In genomic region chr1:205948000-205948399, GRCh38 we compare ENCODE assay signal across 30 cellular contexts.
DNase-seq lines count a peak whose midpoint lies in the region; ATAC-seq and TF ChIP-seq lines count a peak whose summit lies in the region.
"Had no signal": no experiment of that assay in that cellular context is flagged by ENCODE, and none has a peak within 500 bp of the region (broad histone marks: within the 10 kb centered on the region; RNA-seq: fewer than 3 reads in every experiment).

No MANE protein-coding gene starts in this region.

- no peaks in the 10 kb centered on the region for H3K36me3 Mint-ChIP-seq in dendritic cell treated with granulocyte-macrophage colony-stimulating factor and Interleukin-4, amounts not matched to agents 40 ng/mL and 50 ng/mL, for 4 days (ENCODE audit: low read depth)
- H3K36me3 Mint-ChIP-seq: CD4-positive, alpha-beta memory T cell; immature natural killer cell had no signal

- peaks cover 30% of the 10 kb centered on the region for H3K27me3 Mint-ChIP-seq in dendritic cell treated with granulocyte-macrophage colony-stimulating factor and Interleukin-4, amounts not matched to agents 40 ng/mL and 50 ng/mL, for 4 days

- intact Hi-C loops in dendritic cell treated with granulocyte-macrophage colony-stimulating factor and Interleukin-4, amounts not matched to agents 40 ng/mL and 50 ng/mL, for 4 days (cut with micrococcal nuclease): no loop called here

- H3K4me3 ChIP-seq in OCI-LY3 (ENCODE audit: low read length): no peak overlapping the region
- H3K4me3 ChIP-seq: colonic mucosa, gastroesophageal sphincter, HAP-1, smooth muscle cell, thoracic aorta had no signal

- no peak overlapping the region for H3K4me3 Mint-ChIP-seq in dendritic cell treated with granulocyte-macrophage colony-stimulating factor and Interleukin-4, amounts not matched to agents 40 ng/mL and 50 ng/mL, for 4 days
- H3K4me3 Mint-ChIP-seq: activated naive CD8-positive, alpha-beta T cell treated with anti-CD3 and anti-CD28 coated beads, Interleukin-2, amount 50 U/mL, for 24 hours; CD4-positive, alpha-beta memory T cell; immature natural killer cell; neural crest cell; stimulated activated naive CD8-positive, alpha-beta T cell treated with anti-CD3 and anti-CD28 coated beads, Interleukin-15, Interleukin-2, amounts not matched to agents 100 ng/mL and 50 ng/mL, for 24 hours had no signal

- H4K20me1 ChIP-seq in OCI-LY3 (ENCODE audit: insufficient read depth, low read length): no peaks in the 10 kb centered on the region

- peaks cover 41% of the 10 kb centered on the region for H3K27me3 ChIP-seq in OCI-LY3 (ENCODE audit: low read depth, low read length)
- H3K27me3 ChIP-seq: colonic mucosa had no signal

- H2AFZ ChIP-seq in OCI-LY3 (ENCODE audit: low read depth, low read length): no peak overlapping the region

- H3K27ac ChIP-seq in OCI-LY3 (ENCODE audit: low read length): no peak overlapping the region
- H3K27ac ChIP-seq: colonic mucosa, gastroesophageal sphincter, thoracic aorta had no signal

- no peaks in the 10 kb centered on the region for H3K36me3 ChIP-seq in OCI-LY3 (replicated peaks; ENCODE audit: low read depth, low read length)
- H3K36me3 ChIP-seq: colonic mucosa, gastroesophageal sphincter, HAP-1, thoracic aorta had no signal

- H3K27ac Mint-ChIP-seq in dendritic cell treated with granulocyte-macrophage colony-stimulating factor and Interleukin-4, amounts not matched to agents 40 ng/mL and 50 ng/mL, for 4 days: peak overlapping the region; percentile 54
- H3K27ac Mint-ChIP-seq: activated naive CD8-positive, alpha-beta T cell treated with anti-CD3 and anti-CD28 coated beads, Interleukin-2, amount 50 U/mL, for 24 hours; CD4-positive, alpha-beta memory T cell; immature natural killer cell; stimulated activated naive CD8-positive, alpha-beta T cell treated with anti-CD3 and anti-CD28 coated beads, Interleukin-15, Interleukin-2, amounts not matched to agents 100 ng/mL and 50 ng/mL, for 24 hours had no signal

- H3K9ac ChIP-seq in OCI-LY3 (ENCODE audit: low read length): no peak overlapping the region
- H3K9ac ChIP-seq: SK-N-SH had no signal

- H3K4me1 Mint-ChIP-seq in dendritic cell treated with granulocyte-macrophage colony-stimulating factor and Interleukin-4, amounts not matched to agents 40 ng/mL and 50 ng/mL, for 4 days (ENCODE audit: low read depth): peaks cover 60% of the 10 kb centered on the region
- H3K4me1 Mint-ChIP-seq: activated naive CD8-positive, alpha-beta T cell treated with anti-CD3 and anti-CD28 coated beads, Interleukin-2, amount 50 U/mL, for 24 hours; CD4-positive, alpha-beta memory T cell; immature natural killer cell had no signal

- DNase-seq in SIG-M5 treated with dmso at 0.1 percent for 504 hours (lab: John Stamatoyannopoulos, UW; ENCODE audit: unreplicated experiment) (peak; percentile 30), SIG-M5 (lab: John Stamatoyannopoulos, UW) (no peak), COLO668 (lab: John Stamatoyannopoulos, UW; ENCODE audit: unreplicated experiment) (no peak), C1 segment of cervical spinal cord (lab: John Stamatoyannopoulos, UW) (no peak)
- DNase-seq in stimulated activated CD4-positive, alpha-beta T cell treated with anti-CD3 and anti-CD28 coated beads, Interleukin-15, amount 100 ng/mL, for 24 hours: no peak
- DNase-seq: activated CD4-positive, alpha-beta T cell treated with anti-CD3 and anti-CD28 coated beads, Interleukin-2, amount 50 U/mL, for 48 hours; activated CD4-positive, CD25-positive, alpha-beta regulatory T cell treated with anti-CD3 and anti-CD28 coated beads, Interleukin-2, amount 50 U/mL, for 72 hours; activated naive CD4-positive, alpha-beta T cell; activated naive CD8-positive, alpha-beta T cell treated with anti-CD3 and anti-CD28 coated beads, Interleukin-2, amount 50 U/mL, for 24 hours; CD4-positive, alpha-beta memory T cell; colonic mucosa; effector CD8-positive, alpha-beta T cell; immature natural killer cell; left colon; mesenchymal stem cell; NCI-H1417; NCI-H2029 treated with DMSO at 0.1 percent for 48 hours; NCI-H524 treated with DMSO at 0.1 percent for 48 hours; SK-N-SH; stimulated activated CD4-positive, alpha-beta T cell treated with anti-CD3 and anti-CD28 coated beads, Interleukin-1b, Interleukin-23, amount 100 ng/mL, for 48 hours; T-helper 2 cell had no signal

- H3K79me2 ChIP-seq in OCI-LY3 (ENCODE audit: low read length): no peaks in the 10 kb centered on the region

- no peak for TF ChIP-seq CTCF in OCI-LY3 (IDR thresholded peaks at IDR 0.05; ENCODE audit: low read depth, low read length)

- no peaks in the 10 kb centered on the region for H3K9me3 ChIP-seq in OCI-LY3 (ENCODE audit: insufficient read depth, low read length)
- H3K9me3 ChIP-seq: colonic mucosa, gastroesophageal sphincter, HAP-1, SK-N-SH, thoracic aorta had no signal

- peak overlapping the region; percentile 6; the same call in 1 of the 2 replicates for H3K4me2 ChIP-seq in OCI-LY3 (ENCODE audit: low read length)
- H3K4me2 ChIP-seq: SK-N-SH, smooth muscle cell had no signal

- H3K4me1 ChIP-seq in OCI-LY3 (ENCODE audit: low read length): peaks cover 12% of the 10 kb centered on the region
- H3K4me1 ChIP-seq: colonic mucosa, gastroesophageal sphincter, HAP-1 had no signal

- ATAC-seq in HG03135 (IDR thresholded peaks at IDR 0.05; ENCODE audit: unreplicated experiment): no peak
- ATAC-seq: activated naive CD8-positive, alpha-beta T cell treated with anti-CD3 and anti-CD28 coated beads, Interleukin-2, amount 50 U/mL, for 24 hours; gastroesophageal sphincter; left colon had no signal

- H3K9me3 Mint-ChIP-seq in dendritic cell treated with granulocyte-macrophage colony-stimulating factor and Interleukin-4, amounts not matched to agents 40 ng/mL and 50 ng/mL, for 4 days: no peaks in the 10 kb centered on the region
- H3K9me3 Mint-ChIP-seq: activated naive CD8-positive, alpha-beta T cell treated with anti-CD3 and anti-CD28 coated beads, Interleukin-2, amount 50 U/mL, for 24 hours; immature natural killer cell; neural crest cell; stimulated activated naive CD8-positive, alpha-beta T cell treated with anti-CD3 and anti-CD28 coated beads, Interleukin-15, Interleukin-2, amounts not matched to agents 100 ng/mL and 50 ng/mL, for 24 hours had no signal
